Comparison of ENCODE assay signal across 8 cellular contexts in the genomic region with DNA sequence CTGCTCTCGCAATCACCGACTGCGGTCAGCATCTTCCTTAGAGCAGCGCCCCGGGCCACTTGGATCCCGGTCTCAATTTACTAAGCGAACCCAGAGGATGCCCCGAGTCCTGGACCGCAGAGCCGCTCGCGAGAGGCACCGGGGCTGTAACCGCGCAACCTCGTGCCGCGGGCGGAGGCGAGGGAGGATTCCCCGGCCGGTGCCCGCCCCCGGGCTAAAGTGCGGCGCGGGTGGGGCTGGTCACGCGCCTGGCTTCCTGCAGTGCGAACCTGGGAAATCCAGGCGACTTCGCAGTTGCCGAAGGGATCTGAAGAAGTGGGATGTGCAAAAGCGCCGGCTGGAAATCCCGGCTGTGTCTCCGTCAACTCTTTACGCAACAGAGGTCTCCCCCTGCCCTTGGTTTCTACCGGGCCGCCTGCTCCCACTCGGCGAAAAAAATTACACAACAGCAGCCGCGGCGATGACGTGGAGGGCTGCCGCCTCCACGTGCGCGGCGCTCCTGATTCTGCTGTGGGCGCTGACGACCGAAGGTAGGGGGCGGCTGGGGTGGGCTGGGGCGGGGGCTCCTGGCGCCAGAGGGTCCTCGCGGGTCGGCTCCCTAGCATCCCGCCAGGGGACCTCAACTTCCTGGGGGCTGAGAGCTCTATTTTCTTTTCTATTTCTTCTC. TPM values are rescaled to one million over a fixed set of nuclear protein-coding genes. Genes with fewer than 3 reads are reported as not detected.
DNase-seq lines count a peak whose midpoint lies in the region; ATAC-seq lines count a peak whose summit lies in the region.

A gene with protein sequence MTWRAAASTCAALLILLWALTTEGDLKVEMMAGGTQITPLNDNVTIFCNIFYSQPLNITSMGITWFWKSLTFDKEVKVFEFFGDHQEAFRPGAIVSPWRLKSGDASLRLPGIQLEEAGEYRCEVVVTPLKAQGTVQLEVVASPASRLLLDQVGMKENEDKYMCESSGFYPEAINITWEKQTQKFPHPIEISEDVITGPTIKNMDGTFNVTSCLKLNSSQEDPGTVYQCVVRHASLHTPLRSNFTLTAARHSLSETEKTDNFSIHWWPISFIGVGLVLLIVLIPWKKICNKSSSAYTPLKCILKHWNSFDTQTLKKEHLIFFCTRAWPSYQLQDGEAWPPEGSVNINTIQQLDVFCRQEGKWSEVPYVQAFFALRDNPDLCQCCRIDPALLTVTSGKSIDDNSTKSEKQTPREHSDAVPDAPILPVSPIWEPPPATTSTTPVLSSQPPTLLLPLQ (plus strand): TSS at position 291 of the 667 bp plus-strand sequence. CDS start 170 bp downstream, at position 461.

- H3K36me3 Mint-ChIP-seq in CD4-positive, CD25-positive, alpha-beta regulatory T cell = no peaks in the 10 kb centered on the region
- H3K36me3 Mint-ChIP-seq in activated naive CD4-positive, alpha-beta T cell treated with anti-CD3 and anti-CD28 coated beads, Interleukin-2, amount 10 ng/mL, durations not matched to agents 7 days and 5 days = no peaks in the 10 kb centered on the region

- peak within 1 kb of the TSS; percentile 66 for H2BK12ac ChIP-seq in neuronal stem cell (ENCODE audit: low read length)

- CTCF ChIA-PET in activated naive CD4-positive, alpha-beta T cell treated with anti-CD3 and anti-CD28 coated beads, Interleukin-2, amount 10 ng/mL, durations not matched to agents 7 days and 5 days (lab: Charles Lee) = no interaction called here

- peak within 1 kb of the TSS; percentile 67 for H2BK120ac ChIP-seq in neuronal stem cell (ENCODE audit: low read depth, low read length)

- H3K9me3 ChIP-seq in CD4-positive, CD25-positive, alpha-beta regulatory T cell (ENCODE audit: control insufficient read depth in 2 of 2, low read length in 2 of 2) = no peaks in the 10 kb centered on the region
- no peaks in the 10 kb centered on the region for H3K9me3 ChIP-seq in SK-N-MC (ENCODE audit: low read depth, low read length)
- H3K9me3 ChIP-seq in neuronal stem cell (replicated peaks in 1 of 2; ENCODE audit: control insufficient read depth in 2 of 2, insufficient read depth in 1 of 2, low read depth in 1 of 2, low read length in 2 of 2) = peaks cover 0 to 8% of the 10 kb centered on the region in 2 donors

- no peak within 1 kb of the TSS for H3K4ac ChIP-seq in neuronal stem cell (ENCODE audit: low read length)

- H3K27me3 Mint-ChIP-seq in CD4-positive, CD25-positive, alpha-beta regulatory T cell = peaks cover 31% of the 10 kb centered on the region
- H3K27me3 Mint-ChIP-seq in activated naive CD4-positive, alpha-beta T cell treated with anti-CD3 and anti-CD28 coated beads, Interleukin-2, amount 10 ng/mL, durations not matched to agents 7 days and 5 days = peaks cover 50% of the 10 kb centered on the region

- no peak within 1 kb of the TSS for H2AK5ac ChIP-seq in neuronal stem cell (ENCODE audit: low read depth, low read length)

- H3K14ac ChIP-seq in neuronal stem cell (ENCODE audit: low read length) = no peak within 1 kb of the TSS

- peak within 1 kb of the TSS; percentile 91 for H3K18ac ChIP-seq in neuronal stem cell (ENCODE audit: low read length)

- H3K4me1 ChIP-seq in CD4-positive, CD25-positive, alpha-beta regulatory T cell (ENCODE audit: control insufficient read depth, insufficient read depth, low read length, poor library complexity, severe bottlenecking) = peaks cover 37% of the 10 kb centered on the region
- H3K4me1 ChIP-seq in neuronal stem cell (ENCODE audit: control insufficient read depth in 2 of 2, insufficient read depth in 1 of 2, low read depth in 1 of 2, low read length in 2 of 2) = peaks cover 2 to 3% of the 10 kb centered on the region in 2 donors

- H3K4me1 Mint-ChIP-seq in CD4-positive, CD25-positive, alpha-beta regulatory T cell = peaks cover 12 to 32% (median 23%) of the 10 kb centered on the region in 4 donors
- peaks cover 32% of the 10 kb centered on the region for H3K4me1 Mint-ChIP-seq in activated naive CD4-positive, alpha-beta T cell treated with anti-CD3 and anti-CD28 coated beads, Interleukin-2, amount 10 ng/mL, durations not matched to agents 7 days and 5 days

- peak; percentile 45 to 62 (median 61) for DNase-seq in CD4-positive, CD25-positive, alpha-beta regulatory T cell
- DNase-seq in SK-N-MC (ENCODE audit: low read depth, low spot score) (no peak), globus pallidus (ENCODE audit: low spot score) (peak; percentile 23), neuronal stem cell (ENCODE audit: low spot score) (peak; percentile 24), stromal cell of bone marrow (ENCODE audit: low read depth) (peak; percentile 48), NCI-H1694 treated with DMSO at 0.1 percent for 48 hours (lab: John Stamatoyannopoulos, UW) (no peak)
- peak; percentile 64 for DNase-seq in activated naive CD4-positive, alpha-beta T cell treated with anti-CD3 and anti-CD28 coated beads, Interleukin-2, amount 10 ng/mL, durations not matched to agents 7 days and 5 days

- peaks cover 11% of the 10 kb centered on the region for H3K27me3 ChIP-seq in CD4-positive, CD25-positive, alpha-beta regulatory T cell (ENCODE audit: control insufficient read depth, insufficient read depth, low read length)
- H3K27me3 ChIP-seq in neuronal stem cell (ENCODE audit: control insufficient read depth in 3 of 3, insufficient read depth in 3 of 3, low read depth in 1 of 3, low read length in 3 of 3) = peaks cover 0 to 31% (median 5%) of the 10 kb centered on the region in 3 experiments

- H3K4me3 Mint-ChIP-seq in CD4-positive, CD25-positive, alpha-beta regulatory T cell = peak within 1 kb of the TSS; percentile 85 to 96 (median 90)
- peak within 1 kb of the TSS; percentile 73 for H3K4me3 Mint-ChIP-seq in activated naive CD4-positive, alpha-beta T cell treated with anti-CD3 and anti-CD28 coated beads, Interleukin-2, amount 10 ng/mL, durations not matched to agents 7 days and 5 days

- H3K4me2 ChIP-seq in neuronal stem cell (ENCODE audit: insufficient read depth, low read length, poor library complexity, severe bottlenecking) = peak within 1 kb of the TSS; percentile 93

- H3K27ac ChIP-seq in CD4-positive, CD25-positive, alpha-beta regulatory T cell (ENCODE audit: insufficient read depth, low read length, poor library complexity, severe bottlenecking) = no peak within 1 kb of the TSS
- H3K27ac ChIP-seq in SK-N-MC = no peak within 1 kb of the TSS
- H3K27ac ChIP-seq in neuronal stem cell (replicated peaks; ENCODE audit: low read length) = no peak within 1 kb of the TSS

- no CpG with 5 or more reads among the region's 61 CpGs for WGBS in neuronal stem cell (ENCODE audit: extremely low coverage in 2 of 2, insufficient read length in 2 of 2, insufficient replicate concordance in 1 of 2), 2 donors

- H3K9ac ChIP-seq in SK-N-MC (ENCODE audit: insufficient read length) (peak within 1 kb of the TSS; percentile 67), neuronal stem cell (ENCODE audit: low read depth, low read length, poor library complexity) (peak within 1 kb of the TSS; percentile 36)

- H4K8ac ChIP-seq in neuronal stem cell (ENCODE audit: low read depth, low read length) = no peak within 1 kb of the TSS

- peaks cover 0 to 6% (median 0%) of the 10 kb centered on the region in 7 donors for H3K9me3 Mint-ChIP-seq in CD4-positive, CD25-positive, alpha-beta regulatory T cell
- no peaks in the 10 kb centered on the region for H3K9me3 Mint-ChIP-seq in activated naive CD4-positive, alpha-beta T cell treated with anti-CD3 and anti-CD28 coated beads, Interleukin-2, amount 10 ng/mL, durations not matched to agents 7 days and 5 days

- peak within 1 kb of the TSS; percentile 97 for H2AFZ ChIP-seq in neuronal stem cell (ENCODE audit: low read length)

- H2BK15ac ChIP-seq in neuronal stem cell (ENCODE audit: low read length) = peak within 1 kb of the TSS; percentile 70

- H3K27ac Mint-ChIP-seq in CD4-positive, CD25-positive, alpha-beta regulatory T cell = peak within 1 kb of the TSS; percentile 53 to 91 (median 85)
- peak within 1 kb of the TSS; percentile 24 for H3K27ac Mint-ChIP-seq in activated naive CD4-positive, alpha-beta T cell treated with anti-CD3 and anti-CD28 coated beads, Interleukin-2, amount 10 ng/mL, durations not matched to agents 7 days and 5 days

- H4K91ac ChIP-seq in neuronal stem cell (ENCODE audit: low read depth, low read length, poor library complexity) = no peak within 1 kb of the TSS

- H3K4me3 ChIP-seq in CD4-positive, CD25-positive, alpha-beta regulatory T cell (ENCODE audit: low read depth, low read length) = peak within 1 kb of the TSS; percentile 92
- H3K4me3 ChIP-seq in SK-N-MC (peak within 1 kb of the TSS; percentile 85), neuronal stem cell (ENCODE audit: low read length in 2 of 2) (peak within 1 kb of the TSS; percentile 54 to 79)

- no peaks in the 10 kb centered on the region for H3K79me1 ChIP-seq in neuronal stem cell (ENCODE audit: low read depth, low read length)

- peak within 1 kb of the TSS; percentile 60 for H2BK5ac ChIP-seq in neuronal stem cell (ENCODE audit: low read length)

- H3K36me3 ChIP-seq in CD4-positive, CD25-positive, alpha-beta regulatory T cell (ENCODE audit: control insufficient read depth, insufficient read depth, low read length) = no peaks in the 10 kb centered on the region
- no peaks in the 10 kb centered on the region for H3K36me3 ChIP-seq in SK-N-MC (ENCODE audit: insufficient read depth, low read length)
- peaks cover 0 to 1% of the 10 kb centered on the region in 2 donors for H3K36me3 ChIP-seq in neuronal stem cell (replicated peaks in 1 of 2; ENCODE audit: control insufficient read depth in 2 of 2, insufficient read depth in 2 of 2, low read length in 2 of 2)

- ATAC-seq in CD4-positive, CD25-positive, alpha-beta regulatory T cell (ENCODE audit: low read depth in 2 of 2) = peak; percentile 45 to 52
- peak; percentile 34 for ATAC-seq in HG03442 (IDR thresholded peaks at IDR 0.05; ENCODE audit: unreplicated experiment)

- peak within 1 kb of the TSS; percentile 56 for H3K23ac ChIP-seq in neuronal stem cell (ENCODE audit: low read depth, low read length, poor library complexity)

RNA-seq across cellular contexts. Expression of the gene that starts here (rescaled TPM):
- total RNA-seq in CD4-positive, CD25-positive, alpha-beta regulatory T cell = 0.69 TPM
- polyA plus RNA-seq in CD4-positive, CD25-positive, alpha-beta regulatory T cell = under 1 TPM in 1 of 4 donors, not detected in 3; 0.12 TPM
- polyA plus RNA-seq in neuronal stem cell (2013, experiment 1 of 2) = 1.6 TPM
- polyA plus RNA-seq in neuronal stem cell (2013, experiment 2 of 2) = 1.4 TPM

Comparison
In these comparisons a context has a peak if more than half of its experiments do, and no peak if none do; other contexts are left out.
1. Peak in DNase-seq, ATAC-seq and H3K4me3 ChIP-seq in CD4-positive, CD25-positive, alpha-beta regulatory T cell; RNA of the gene not detected or under 1 TPM.
2. DNase-seq: peak in activated naive CD4-positive, alpha-beta T cell treated with anti-CD3 and anti-CD28 coated beads, Interleukin-2, amount 10 ng/mL, durations not matched to agents 7 days and 5 days (single experiment), globus pallidus (single experiment), neuronal stem cell (single experiment) and stromal cell of bone marrow (single experiment); none in SK-N-MC (single experiment) and NCI-H1694 treated with DMSO at 0.1 percent for 48 hours (single experiment).
3. Peak in every context shown above with its lines, with median percentiles within 50 percentile points of each other: H3K4me3 ChIP-seq.